In genomic region chr11:9461068-9461759, GRCh38 we compare ENCODE assay signal across 8 cellular contexts.
DNase-seq lines count a peak whose midpoint lies in the region; ATAC-seq and TF ChIP-seq lines count a peak whose summit lies in the region.

No MANE protein-coding gene starts in this region.

- TF ChIP-seq CTCF in AG09319 (IDR thresholded peaks at IDR 0.05; ENCODE audit: low read depth, low read length) = no peak

- DNase-seq in AG09319 (ENCODE audit: extremely low read depth, low read depth) (peak; percentile 81), NCI-H226 (peak; percentile 86)
- DNase-seq in activated CD4-positive, alpha-beta T cell treated with anti-CD3 and anti-CD28 coated beads for 24 hours (ENCODE audit: low read depth in 2 of 2) = peak; percentile 41 to 65
- peak; percentile 55 to 66 for DNase-seq in stimulated activated CD4-positive, alpha-beta T cell treated with anti-CD3 and anti-CD28 coated beads, Interleukin-1b, Interleukin-23, amount 100 ng/mL, for 4 hours (ENCODE audit: low read depth in 2 of 2)

- no peaks in the 10 kb centered on the region for H3K27me3 ChIP-seq in layer of hippocampus (ENCODE audit: control insufficient read depth, insufficient read depth, low read length)

- H3K27ac ChIP-seq in cingulate gyrus (ENCODE audit: low read depth, low read length) = peak overlapping the region; percentile 97
- peak overlapping the region; percentile 96 for H3K27ac ChIP-seq in layer of hippocampus (ENCODE audit: low read depth, low read length)

- ATAC-seq in GM19023 (IDR thresholded peaks at IDR 0.05; ENCODE audit: unreplicated experiment) (peak; percentile 46), HG03175 (IDR thresholded peaks at IDR 0.05; ENCODE audit: unreplicated experiment) (peak; percentile 49)

Comparison
In these comparisons a context has a peak if more than half of its experiments do, and no peak if none do; other contexts are left out.
1. Peak in every context shown above with its lines: DNase-seq, ATAC-seq and H3K27ac ChIP-seq.